ENCODE assay signal across 1 cellular context in the genomic region with DNA sequence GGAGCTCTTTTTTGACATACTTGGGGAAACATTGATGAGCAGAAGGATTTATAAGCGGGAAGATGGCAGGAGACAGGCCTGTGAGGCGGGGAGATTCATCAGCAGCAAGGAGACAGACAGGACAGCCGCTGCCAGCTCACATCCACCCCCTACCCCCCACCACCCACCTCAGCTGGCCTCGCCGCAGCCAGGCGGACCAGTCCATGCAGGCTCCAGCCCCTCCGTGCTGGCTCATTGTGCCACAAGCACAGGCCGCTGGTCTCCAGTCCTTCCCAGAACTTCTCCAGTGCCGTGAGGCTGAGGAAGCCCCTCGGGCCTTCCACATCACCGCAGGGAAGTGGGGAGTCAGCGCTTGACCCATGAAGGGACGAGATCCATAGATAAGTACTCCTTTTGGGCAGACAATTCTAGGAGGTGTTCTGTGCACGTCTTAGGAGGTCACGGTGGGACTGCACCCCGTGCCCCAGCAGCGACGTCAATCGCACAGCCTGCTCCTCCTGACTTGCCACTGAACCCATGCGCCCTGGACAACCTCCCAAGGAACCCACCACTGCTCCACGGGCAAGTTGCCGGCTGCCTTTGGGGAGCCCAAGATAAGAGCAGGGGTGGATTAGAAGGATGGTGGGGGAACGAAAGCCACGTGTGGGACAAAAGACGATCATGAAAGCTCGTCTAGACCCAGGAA.
TF ChIP-seq lines count a peak whose summit lies in the region.

No MANE protein-coding gene starts in this region.

TF ChIP-seq in IMR-90, 13 proteins besides CTCF, POLR2A, EP300 and RAD21:
- TF ChIP-seq MXI1 (IDR thresholded peaks at IDR 0.05; ENCODE audit: borderline replicate concordance, low read depth, low read length): no peak
- no peak for TF ChIP-seq SMC3 (IDR thresholded peaks at IDR 0.05; ENCODE audit: low read depth, low read length)
